In the genomic region with DNA sequence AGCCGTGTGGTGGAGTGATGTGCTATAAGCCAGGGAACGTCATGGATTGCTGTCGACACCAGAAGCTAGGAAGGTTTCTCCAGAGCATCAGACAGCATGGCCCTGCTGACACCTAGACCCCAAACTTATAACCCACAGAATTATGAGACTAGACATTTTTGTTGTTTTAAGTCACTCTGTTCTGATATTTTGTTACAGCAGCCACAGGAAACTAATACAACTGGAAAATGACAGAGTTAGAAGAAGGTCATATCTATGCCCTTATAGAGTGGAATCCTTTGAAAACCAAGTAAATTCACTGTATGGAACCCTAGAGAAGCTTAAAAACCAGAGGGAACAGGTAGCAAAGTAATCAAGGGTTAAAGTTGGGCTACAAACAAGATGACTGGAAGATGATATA, we compare ENCODE assay signal across 28 cellular contexts.
"Had no signal": no experiment of that assay in that cellular context is flagged by ENCODE, and none has a peak within 500 bp of the region (broad histone marks: within the 10 kb centered on the region; RNA-seq: fewer than 3 reads in every experiment).

No MANE protein-coding gene starts in this region.

- ATAC-seq: foreskin keratinocyte; gastroesophageal sphincter; heart left ventricle; left cardiac atrium; left lung; naive thymus-derived CD8-positive, alpha-beta T cell; pancreas; sciatic nerve; stimulated activated naive CD8-positive, alpha-beta T cell treated with anti-CD3 and anti-CD28 coated beads, Interleukin-15, amount 100 ng/mL, for 72 hours had no signal

- H3K4me1 ChIP-seq: colonic mucosa, foreskin keratinocyte, left lung, pancreas, testis, tibial artery had no signal

- H3K9me3 Mint-ChIP-seq: dendritic cell treated with granulocyte-macrophage colony-stimulating factor and Interleukin-4, amounts not matched to agents 40 ng/mL and 50 ng/mL, for 4 days; naive thymus-derived CD8-positive, alpha-beta T cell; nephron progenitor cell; stimulated activated naive CD8-positive, alpha-beta T cell treated with anti-CD3 and anti-CD28 coated beads, Interleukin-15, amount 100 ng/mL, for 72 hours; type B pancreatic cell had no signal

- H3K27ac ChIP-seq: colonic mucosa, esophagus muscularis mucosa, foreskin keratinocyte, gastroesophageal sphincter, heart left ventricle, hepatocyte, left lung, pancreas, testis, tibial artery had no signal

- H3K27ac Mint-ChIP-seq: dendritic cell treated with granulocyte-macrophage colony-stimulating factor and Interleukin-4, amounts not matched to agents 40 ng/mL and 50 ng/mL, for 4 days; nephron progenitor cell; stimulated activated naive CD8-positive, alpha-beta T cell treated with anti-CD3 and anti-CD28 coated beads, Interleukin-15, amount 100 ng/mL, for 72 hours; type B pancreatic cell had no signal

- H3K36me3 ChIP-seq: colonic mucosa, pancreas had no signal

- H3K27me3 Mint-ChIP-seq: dendritic cell treated with granulocyte-macrophage colony-stimulating factor and Interleukin-4, amounts not matched to agents 40 ng/mL and 50 ng/mL, for 4 days; naive thymus-derived CD8-positive, alpha-beta T cell; stimulated activated naive CD8-positive, alpha-beta T cell treated with anti-CD3 and anti-CD28 coated beads, Interleukin-15, amount 100 ng/mL, for 72 hours; type B pancreatic cell had no signal

- H3K9me3 ChIP-seq: colonic mucosa, esophagus muscularis mucosa, gastroesophageal sphincter, left lung, pancreas, testis, tibial artery had no signal

- H3K27me3 ChIP-seq: colonic mucosa, esophagus muscularis mucosa, foreskin keratinocyte, gastroesophageal sphincter, heart left ventricle, hepatocyte, left lung, pancreas, testis, tibial artery had no signal

- H3K4me3 Mint-ChIP-seq: dendritic cell treated with granulocyte-macrophage colony-stimulating factor and Interleukin-4, amounts not matched to agents 40 ng/mL and 50 ng/mL, for 4 days; naive thymus-derived CD8-positive, alpha-beta T cell; nephron progenitor cell; stimulated activated naive CD8-positive, alpha-beta T cell treated with anti-CD3 and anti-CD28 coated beads, Interleukin-15, amount 100 ng/mL, for 72 hours; type B pancreatic cell had no signal

- DNase-seq: cerebellar nuclear complex; colonic mucosa; effector memory CD4-positive, alpha-beta T cell; foreskin keratinocyte; heart left ventricle; kidney; left cardiac atrium; left lung; mesendoderm; naive thymus-derived CD8-positive, alpha-beta T cell; nephron progenitor cell; occipital lobe; pancreas; stimulated activated CD4-positive, alpha-beta T cell treated with anti-CD3 and anti-CD28 coated beads, Interleukin-12 subunit alpha, Interleukin-12 subunit beta, amount 100 ng/mL, for 4 hours; stimulated activated CD4-positive, alpha-beta T cell treated with anti-CD3 and anti-CD28 coated beads, Interleukin-1b, Interleukin-23, amount 100 ng/mL, for 48 hours; stimulated activated CD4-positive, alpha-beta T cell treated with anti-CD3 and anti-CD28 coated beads, Interleukin-4, amount 100 ng/mL, for 1 hour; stimulated activated CD8-positive, alpha-beta memory T cell treated with anti-CD3 and anti-CD28 coated beads, Interleukin-4, amount 100 ng/mL, for 48 hours; stimulated activated naive CD4-positive, alpha-beta T cell; stimulated activated naive CD8-positive, alpha-beta T cell treated with anti-CD3 and anti-CD28 coated beads, Interleukin-15, amount 100 ng/mL, for 72 hours; testis; tibial artery had no signal

- H3K4me3 ChIP-seq: colonic mucosa, esophagus muscularis mucosa, gastroesophageal sphincter, heart left ventricle, hepatocyte, left lung, pancreas, smooth muscle cell, testis, tibial artery had no signal
